ENCODE assay signal across 10 cellular contexts in genomic region chr6:138307816-138308727, GRCh38.
A peak's percentile ranks its signal among the peaks of the same experiment; 100 is the strongest.
DNase-seq lines count a peak whose midpoint lies in the region; ATAC-seq and TF ChIP-seq lines count a peak whose summit lies in the region.
"Had no signal": no experiment of that assay in that cellular context is flagged by ENCODE, and none has a peak within 500 bp of the region (broad histone marks: within the 10 kb centered on the region; RNA-seq: fewer than 3 reads in every experiment).

No MANE protein-coding gene starts in this region.

- ATAC-seq in Right ventricle myocardium inferior (peak; percentile 86), right lobe of liver (peak; percentile 52 to 62 (median 58)), HG03097 (IDR thresholded peaks at IDR 0.05; ENCODE audit: low FRiP score, unreplicated experiment) (no peak)

- H3K9me3 ChIP-seq in right atrium auricular region, result no peaks in the 10 kb centered on the region
- no peaks in the 10 kb centered on the region for H3K9me3 ChIP-seq in right lobe of liver

- no peak for DNase-seq in Right ventricle myocardium inferior (ENCODE audit: missing footprints)
- no peak for DNase-seq in right atrium auricular region (ENCODE audit: low spot score)
- peak; percentile 58 for DNase-seq in coronary artery (ENCODE audit: low spot score)
- DNase-seq in right lobe of liver, result no peak
- no peak for DNase-seq in stimulated activated CD8-positive, alpha-beta memory T cell treated with anti-CD3 and anti-CD28 coated beads, Interleukin-4, amount 100 ng/mL, for 48 hours
- DNase-seq in stimulated activated naive CD4-positive, alpha-beta T cell treated with Interleukin-2 at 50 U/mL for 16 hours (lab: John Stamatoyannopoulos, UW), result no peak
- no peak for DNase-seq in OCI-M2 (lab: John Stamatoyannopoulos, UW; ENCODE audit: unreplicated experiment)
- DNase-seq: activated CD4-positive, alpha-beta T cell treated with anti-CD3 and anti-CD28 coated beads, Interleukin-2, amount 50 U/mL, for 4 hours; stimulated activated CD4-positive, alpha-beta T cell treated with anti-CD3 and anti-CD28 coated beads, Interleukin-2, amount 100 ng/mL, for 48 hours had no signal

- H3K4me1 ChIP-seq in right atrium auricular region (peaks cover 0 to 10% of the 10 kb centered on the region in 2 donors), right lobe of liver (no peaks in the 10 kb centered on the region)

- 82% methylated on average over 6 of the region's 11 CpGs for WGBS in right lobe of liver (ENCODE audit: insufficient coverage, low coverage, low lambda C conversion rate, missing lambda C conversion rate)

- TF ChIP-seq CTCF in right atrium auricular region (IDR thresholded peaks at IDR 0.05), result no peak
- no peak for TF ChIP-seq CTCF in coronary artery (IDR thresholded peaks at IDR 0.05)
- TF ChIP-seq CTCF in right lobe of liver (IDR thresholded peaks at IDR 0.05), result peak in 1 of 4 donors; percentile 16

- no peaks in the 10 kb centered on the region for H3K36me3 ChIP-seq in right atrium auricular region
- no peaks in the 10 kb centered on the region for H3K36me3 ChIP-seq in right lobe of liver

- no peak for TF ChIP-seq POLR2A in right lobe of liver (IDR thresholded peaks at IDR 0.05)

- H3K27ac ChIP-seq in right atrium auricular region, result no peak overlapping the region
- H3K27ac ChIP-seq in coronary artery, result no peak overlapping the region
- H3K27ac ChIP-seq in right lobe of liver, result no peak overlapping the region

- no peaks in the 10 kb centered on the region for H3K27me3 ChIP-seq in right atrium auricular region
- no peaks in the 10 kb centered on the region for H3K27me3 ChIP-seq in right lobe of liver

- H3K4me3 ChIP-seq in right atrium auricular region (no peak overlapping the region), coronary artery (no peak overlapping the region), right lobe of liver (no peak overlapping the region)

- intact Hi-C loops in Right ventricle myocardium inferior (cut with DNase I) (loop anchor here (5.0 kb wide), 1 partner anchor 94 kb away; the partner anchor contains the start of gene HEBP2), right lobe of liver (cut with DNase I) (no loop called here)
